8 cellular contexts compared by ENCODE assay signal in the genomic region with DNA sequence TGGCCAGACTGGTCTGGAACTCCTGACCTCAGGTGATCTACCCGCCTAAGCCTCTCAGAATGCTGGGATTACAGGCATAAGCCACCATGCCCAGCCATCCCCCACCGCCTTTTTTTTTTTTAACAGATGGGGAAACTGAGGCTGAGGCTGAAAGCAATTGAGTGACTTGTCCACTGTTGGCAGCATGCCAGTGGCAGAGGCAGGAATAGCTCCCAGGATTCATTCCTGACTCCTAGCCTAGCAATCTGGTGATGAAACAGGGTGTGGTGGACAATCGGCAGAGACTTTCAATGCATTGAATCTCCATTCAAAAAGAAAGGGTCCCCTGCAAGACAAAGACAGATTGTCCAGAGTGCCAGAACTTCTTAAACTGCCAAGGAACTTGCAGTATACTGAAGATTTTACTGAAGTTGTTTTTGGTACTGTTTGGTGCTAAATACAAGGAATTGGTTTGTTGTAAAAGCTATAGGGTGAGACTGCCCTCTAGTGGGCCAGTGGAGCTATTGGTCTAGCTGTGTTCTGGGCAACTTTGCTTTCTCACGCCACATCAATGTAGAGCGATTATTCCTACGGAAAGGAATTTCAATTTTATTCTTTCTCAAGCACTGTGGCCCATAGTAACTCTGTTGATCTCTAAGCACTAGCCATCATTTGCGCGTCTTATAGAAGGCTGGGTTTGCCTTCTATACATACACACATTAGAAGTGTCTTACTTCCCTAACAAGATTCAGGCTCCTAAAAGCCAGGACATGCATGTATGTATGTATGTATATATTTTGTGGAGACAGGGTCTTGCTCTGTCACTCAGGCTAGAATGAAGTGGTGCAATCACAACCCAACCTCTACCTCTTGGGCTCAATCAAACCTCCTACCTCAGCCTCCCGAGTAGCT. TPM values are rescaled to one million over a fixed set of nuclear protein-coding genes. Genes with fewer than 3 reads are reported as not detected.
DNase-seq lines count a peak whose midpoint lies in the region; ATAC-seq, FAIRE-seq and TF ChIP-seq lines count a peak whose summit lies in the region.

No MANE protein-coding gene starts in this region.

- WGBS in right lobe of liver (ENCODE audit: insufficient coverage, low coverage, low lambda C conversion rate, missing lambda C conversion rate) = 26% methylated on average over 9 of the region's 9 CpGs

- no peak overlapping the region for H3K27ac ChIP-seq in right lobe of liver

- no peak overlapping the region for H3K4me3 ChIP-seq in AG04449 (ENCODE audit: low read depth, low read length)
- H3K4me3 ChIP-seq in right lobe of liver = no peak overlapping the region

- POLR2A ChIA-PET in AG04449 (lab: Yijun Ruan, JAX) = interaction anchor here (0.8 to 1.3 kb wide), 5 partner anchors 9 to 1110 kb away, joined by 3 to 9 read pairs (median 4); no protein-coding TSS in a partner anchor

- H3K9me3 ChIP-seq in right lobe of liver = no peaks in the 10 kb centered on the region

- peak; percentile 97 for FAIRE-seq in GM19239 (lab: Jason Lieb, UNC)

- CTCF ChIA-PET in AG04449 (lab: Yijun Ruan, JAX) = interaction anchor here (0.6 to 11.6 kb wide), 50 partner anchors 8 to 837 kb away, joined by 3 to 268 read pairs (median 6); a partner anchor contains a TSS

- H3K36me3 ChIP-seq in right lobe of liver = no peaks in the 10 kb centered on the region

- peak; percentile 82 for TF ChIP-seq CTCF in AG04449 (IDR thresholded peaks at IDR 0.05; ENCODE audit: insufficient read depth, low read length, missing control alignments)
- TF ChIP-seq CTCF in right lobe of liver (IDR thresholded peaks at IDR 0.05) = peak; percentile 94 to 99 (median 96)

- peaks cover 0 to 35% (median 0%) of the 10 kb centered on the region in 4 donors for H3K4me1 ChIP-seq in right lobe of liver

- intact Hi-C loops in right lobe of liver (cut with DNase I) = loop anchor here (5.0 kb wide), 1 partner anchor 188 kb away; no protein-coding TSS in a partner anchor

- DNase-seq in AG04449 (ENCODE audit: low read depth, low spot score) = peak; percentile 74
- peak; percentile 58 for DNase-seq in GM19239 (ENCODE audit: insufficient read length, low spot score)
- DNase-seq in NCI-H345 treated with DMSO at 0.1 percent for 48 hours (lab: John Stamatoyannopoulos, UW; ENCODE audit: unreplicated experiment) = peak; percentile 32
- peak; percentile 68 for DNase-seq in activated CD4-positive, alpha-beta T cell treated with anti-CD3 and anti-CD28 coated beads for 48 hours
- peak; percentile 93 for DNase-seq in dedifferentiated amniotic fluid mesenchymal stem cell (ENCODE audit: extremely low spot score)
- peak in 1 of 3 donors; percentile 71 for DNase-seq in right lobe of liver
- DNase-seq in stimulated activated CD4-positive, alpha-beta T cell treated with anti-CD3 and anti-CD28 coated beads, TNF-alpha, amount 100 ng/mL, for 4 hours (ENCODE audit: low read depth in 3 of 3) = peak; percentile 16 to 54 (median 27)

- no peaks in the 10 kb centered on the region for H3K27me3 ChIP-seq in right lobe of liver

- ATAC-seq in right lobe of liver (peak; percentile 73 to 83 (median 78)), GM19035 (IDR thresholded peaks at IDR 0.05; ENCODE audit: unreplicated experiment) (no peak)

- no peak for TF ChIP-seq POLR2A in right lobe of liver (IDR thresholded peaks at IDR 0.05)

RNA-seq across cellular contexts. Expression of a gene that starts 21.0 kb away (rescaled TPM):
- total RNA-seq in right lobe of liver = not detected

RNA-seq across cellular contexts. Expression of a gene that starts 32.2 kb away (rescaled TPM):
- total RNA-seq in right lobe of liver = 1 to 10 TPM; 1.7 to 6.7 (median 3.0) TPM
